In the genomic region with DNA sequence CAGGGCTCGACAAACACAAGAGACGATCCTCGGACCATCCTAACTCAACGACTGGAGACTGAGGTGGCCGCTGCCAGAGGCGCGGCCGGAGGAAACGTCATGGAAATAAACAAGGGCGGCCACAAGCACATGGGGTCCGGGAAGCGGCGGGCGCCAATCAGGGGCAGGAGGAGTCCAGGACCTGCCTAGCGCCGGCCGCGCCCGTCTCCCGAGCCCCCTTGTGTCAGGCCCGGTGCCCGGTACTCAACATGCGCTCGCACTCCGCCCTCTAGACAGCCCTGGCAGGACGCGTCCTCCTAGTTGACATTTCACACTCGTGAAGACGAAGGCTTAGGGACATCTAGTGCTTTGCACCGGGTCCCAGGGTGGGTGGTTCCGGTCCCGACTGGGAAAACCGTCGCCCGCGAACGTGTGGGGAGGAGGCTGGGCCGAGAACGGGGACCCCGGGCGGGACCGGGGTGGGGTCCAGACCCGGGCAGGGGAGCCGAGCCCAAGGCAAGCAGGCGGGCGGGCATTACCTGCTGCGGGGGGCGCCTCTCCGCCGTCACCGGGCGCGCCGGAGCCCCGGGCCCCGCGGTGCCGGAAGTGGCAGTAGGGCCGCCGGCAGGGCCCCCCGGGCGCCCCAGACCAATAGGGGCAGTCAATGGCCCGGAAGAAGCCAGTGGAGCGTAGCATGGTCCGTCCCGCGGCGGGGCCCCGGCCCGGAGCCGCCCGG, we compare ENCODE assay signal across 8 cellular contexts. TPM values are rescaled to one million over a fixed set of nuclear protein-coding genes. Genes with fewer than 3 reads are reported as not detected.
DNase-seq lines count a peak whose midpoint lies in the region; ATAC-seq and TF ChIP-seq lines count a peak whose summit lies in the region.

No MANE protein-coding gene starts in this region.

- no peak for TF ChIP-seq POLR2A in prostate gland (IDR thresholded peaks at IDR 0.05)

- peak overlapping the region; percentile 99 for H3K4me3 ChIP-seq in HUES6 (ENCODE audit: low read depth, low read length)
- H3K4me3 ChIP-seq in prostate gland: peak overlapping the region; percentile 93 to 95

- under 1% methylated on average over 42 of the region's 72 CpGs for WGBS in prostate gland

- DNase-seq in CD1c-positive myeloid dendritic cell (ENCODE audit: extremely low spot score) (peak; percentile 52), Right ventricle myocardium superior (peak; percentile 64), prostate gland (ENCODE audit: low spot score) (no peak), NCI-H510A treated with DMSO at 0.1 percent for 48 hours (lab: John Stamatoyannopoulos, UW) (no peak), posterior cingulate gyrus (no peak)
- DNase-seq in activated T-cell treated with anti-CD3 and anti-CD28 coated beads, Interleukin-2, amount 50 U/mL, for 48 hours: peak; percentile 51 to 60

- H3K4me1 ChIP-seq in HUES6 (ENCODE audit: control insufficient read depth, insufficient read depth, low read length): peaks cover 15% of the 10 kb centered on the region
- peaks cover 32% of the 10 kb centered on the region for H3K4me1 ChIP-seq in prostate gland (replicated peaks)

- H3K27ac ChIP-seq in HUES6 (ENCODE audit: low read depth, low read length): peak overlapping the region; percentile 100; the same call in 1 of the 2 replicates
- H3K27ac ChIP-seq in prostate gland: peak overlapping the region; percentile 95 to 100

- H3K9ac ChIP-seq in HUES6 (ENCODE audit: low read length): peak overlapping the region; percentile 100

- intact Hi-C loops in Right ventricle myocardium superior (cut with DNase I) (no loop called here), prostate gland (cut with DNase I) (no loop called here), posterior cingulate gyrus (cut with DNase I) (no loop called here)

- H3K9me3 ChIP-seq in HUES6 (ENCODE audit: control insufficient read depth, insufficient read depth, low read depth, low read length) (no peaks in the 10 kb centered on the region), prostate gland (no peaks in the 10 kb centered on the region)

- no peak for TF ChIP-seq CTCF in prostate gland (IDR thresholded peaks at IDR 0.05)

- no peaks in the 10 kb centered on the region for H3K27me3 ChIP-seq in HUES6 (ENCODE audit: control insufficient read depth, insufficient read depth, low read length)
- no peaks in the 10 kb centered on the region for H3K27me3 ChIP-seq in prostate gland (replicated peaks; ENCODE audit: insufficient read depth)

- ATAC-seq in GM19463 (IDR thresholded peaks at IDR 0.05; ENCODE audit: unreplicated experiment) (peak; percentile 21), Right ventricle myocardium superior (ENCODE audit: poor library complexity) (no peak)

- H3K36me3 ChIP-seq in HUES6 (ENCODE audit: control insufficient read depth, insufficient read depth, low read length) (no peaks in the 10 kb centered on the region), prostate gland (no peaks in the 10 kb centered on the region)

RNA-seq across cellular contexts. Expression of gene REXO1, which starts 0.4 kb away (rescaled TPM):
- total RNA-seq in Right ventricle myocardium superior (13.6 TPM), prostate gland (10 to 100 TPM; 29.8 to 59.1 TPM)

RNA-seq across cellular contexts. Expression of gene KLF16, which starts 15.5 kb away (rescaled TPM):
- total RNA-seq in Right ventricle myocardium superior (6.2 TPM), prostate gland (10 to 100 TPM in 1 of 2 donors, 1 to 10 TPM in 1; 8.4 to 22.8 TPM)

RNA-seq across cellular contexts. Expression of gene ATP8B3, which starts 35.8 kb away (rescaled TPM):
- 0.46 TPM for total RNA-seq in Right ventricle myocardium superior
- 1 to 10 TPM in 1 of 2 donors, under 1 TPM in 1; 0.18 to 4.7 TPM for total RNA-seq in prostate gland

RNA-seq across cellular contexts. Expression of gene ABHD17A, which starts 37.5 kb away (rescaled TPM):
- total RNA-seq in Right ventricle myocardium superior (55.7 TPM), prostate gland (100 to 1,000 TPM; 131 to 146 TPM)

RNA-seq across cellular contexts. Expression of gene ADAT3, which starts 57.4 kb away (rescaled TPM):
- total RNA-seq in Right ventricle myocardium superior (2.1 TPM), prostate gland (10 to 100 TPM; 17.3 to 25.1 TPM)

Comparison
In these comparisons a context has a peak if more than half of its experiments do, and no peak if none do; other contexts are left out.
1. DNase-seq: peak in CD1c-positive myeloid dendritic cell (single experiment), activated T-cell treated with anti-CD3 and anti-CD28 coated beads, Interleukin-2, amount 50 U/mL, for 48 hours (2 of 2) and Right ventricle myocardium superior (single experiment); none in prostate gland (single experiment), NCI-H510A treated with DMSO at 0.1 percent for 48 hours (single experiment) and posterior cingulate gyrus (0 of 10).